17 cellular contexts compared by ENCODE assay signal in the genomic region with DNA sequence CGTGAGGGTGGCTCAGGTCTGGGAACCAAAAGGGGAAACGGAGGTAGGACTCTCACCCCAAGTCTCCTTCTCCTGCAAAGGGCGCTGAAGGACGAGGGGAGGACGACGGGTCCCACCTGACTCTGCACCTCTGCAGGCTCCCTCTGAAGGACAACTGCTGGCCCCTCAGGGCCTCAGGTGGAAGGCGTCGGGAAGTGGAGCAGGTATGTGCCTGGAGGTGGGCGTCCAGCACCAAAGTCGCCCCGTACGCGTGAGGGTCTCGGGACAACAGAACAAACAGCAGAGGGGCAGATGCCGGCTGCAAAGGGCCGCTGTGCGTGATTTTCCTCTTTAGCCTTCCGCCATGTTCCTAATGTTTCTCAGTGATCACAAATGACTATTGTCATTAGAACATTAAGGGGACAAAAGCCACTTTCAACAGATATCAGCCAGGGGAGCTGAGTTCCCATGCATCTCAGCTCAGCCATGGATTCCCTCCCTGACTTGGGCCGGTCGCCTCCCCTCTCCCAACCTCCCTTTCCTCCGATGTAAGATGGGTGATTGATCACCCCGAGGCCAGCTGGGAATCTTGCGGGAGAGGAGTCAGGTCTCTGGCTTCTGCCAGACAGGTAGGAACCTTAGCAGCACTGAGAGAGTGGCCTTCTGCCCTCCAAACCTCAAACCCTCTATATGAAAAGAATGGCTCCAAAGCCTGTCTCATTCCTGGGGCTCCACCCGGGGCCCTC. TPM values are rescaled to one million over a fixed set of nuclear protein-coding genes. Genes with fewer than 3 reads are reported as not detected.
"Had no signal": no experiment of that assay in that cellular context is flagged by ENCODE, and none has a peak within 500 bp of the region (broad histone marks: within the 10 kb centered on the region; RNA-seq: fewer than 3 reads in every experiment).

No MANE protein-coding gene starts in this region.

- H3K9me3 ChIP-seq: adrenal gland, body of pancreas, esophagus squamous epithelium, pancreas, upper lobe of left lung had no signal

- ATAC-seq: body of pancreas, pancreas had no signal

- DNase-seq: activated CD4-positive, alpha-beta T cell treated with anti-CD3 and anti-CD28 coated beads, Interleukin-2, amount 50 U/mL, for 4 hours; activated CD4-positive, CD25-positive, alpha-beta regulatory T cell treated with anti-CD3 and anti-CD28 coated beads, Interleukin-2, amount 50 U/mL, for 72 hours; activated naive CD4-positive, alpha-beta T cell treated with anti-CD3 and anti-CD28 coated beads, Interleukin-2, amount 50 U/mL, for 16 hours; activated T-cell treated with anti-CD3 and anti-CD28 coated beads, Interleukin-2, amount 50 U/mL, for 1 hour; adrenal gland; body of pancreas; esophagus squamous epithelium; foreskin fibroblast; glutamatergic neuron; nephron progenitor cell had no signal

- H3K4me3 ChIP-seq: body of pancreas, pancreas, skin epidermis had no signal

- H3K27ac Mint-ChIP-seq: immature natural killer cell, memory B cell, nephron progenitor cell had no signal

- H3K4me3 Mint-ChIP-seq: memory B cell, nephron progenitor cell had no signal

- H3K36me3 ChIP-seq: adrenal gland, pancreas, upper lobe of left lung had no signal

- H3K9me3 Mint-ChIP-seq: memory B cell, nephron progenitor cell had no signal

- H3K27ac ChIP-seq: adrenal gland, body of pancreas, esophagus squamous epithelium, pancreas, upper lobe of left lung had no signal

RNA-seq across cellular contexts. Expression of gene SLC16A8, which starts 0.8 kb away (rescaled TPM):
- total RNA-seq: body of pancreas; esophagus squamous epithelium; T-helper 2 cell treated with Interferon-gamma antibody and Interleukin-4, amounts not matched to agents 100 ng/mL and 5 ng/mL, for 36 hours had no signal

RNA-seq across cellular contexts. Expression of gene BAIAP2L2, which starts 27.3 kb away (rescaled TPM):
- total RNA-seq: dermis microvascular lymphatic vessel endothelial cell had no signal
